In genomic region chr12:50400104-50400637, GRCh38 we compare ENCODE assay signal across 7 cellular contexts. TPM values are rescaled to one million over a fixed set of nuclear protein-coding genes. Genes with fewer than 3 reads are reported as not detected.
DNase-seq lines count a peak whose midpoint lies in the region; ATAC-seq and TF ChIP-seq lines count a peak whose summit lies in the region.

No MANE protein-coding gene starts in this region.

- peak; percentile 7 for ATAC-seq in GM18870 (IDR thresholded peaks at IDR 0.05; ENCODE audit: unreplicated experiment)
- no peak for ATAC-seq in lung (ENCODE audit: insufficient read depth, low FRiP score)
- ATAC-seq in GM19467 (IDR thresholded peaks at IDR 0.05; ENCODE audit: unreplicated experiment): no peak

- H3K27me3 ChIP-seq in lung (ENCODE audit: control insufficient read depth, insufficient read depth): no peaks in the 10 kb centered on the region

- in situ Hi-C loops in astrocyte of the cerebellum (cut with HindIII; ENCODE audit: low sequenced_read_pairs): loop anchor here (5.0 kb wide), 2 partner anchors 37 to 58 kb away; no protein-coding TSS in a partner anchor

- H3K27ac ChIP-seq in lung (ENCODE audit: low read depth in 1 of 2, low read length in 1 of 2): peak overlapping the region; percentile 84 to 86

- peak overlapping the region; percentile 92 for H3K4me3 ChIP-seq in astrocyte of the cerebellum (ENCODE audit: low read depth, low read length)
- peak overlapping the region; percentile 42 for H3K4me3 ChIP-seq in lung

- 35 to 38% methylated on average over 8 of the region's 8 CpGs for WGBS in lung, 2 donors

- no peak for TF ChIP-seq CTCF in astrocyte of the cerebellum (IDR thresholded peaks at IDR 0.05; ENCODE audit: low read depth, low read length, missing control alignments)
- no peak for TF ChIP-seq CTCF in lung (IDR thresholded peaks at IDR 0.05; ENCODE audit: control extremely low read depth, extremely low read depth)

- peak; percentile 60 for DNase-seq in LoVo (ENCODE audit: low spot score)
- DNase-seq in astrocyte of the cerebellum (ENCODE audit: low read depth): no peak
- DNase-seq in lung (ENCODE audit: low spot score): no peak
- DNase-seq in DMS153 treated with DMSO at 0.1 percent for 48 hours (lab: John Stamatoyannopoulos, UW; ENCODE audit: unreplicated experiment): no peak
- no peak for DNase-seq in SW 1271 (lab: John Stamatoyannopoulos, UW)

- H3K36me3 ChIP-seq in lung (ENCODE audit: control insufficient read depth in 2 of 2, insufficient read depth in 2 of 2, low read length in 2 of 2): no peaks in the 10 kb centered on the region

- H3K9me3 ChIP-seq in lung (ENCODE audit: control insufficient read depth in 2 of 2, insufficient read depth in 1 of 2, low read length in 1 of 2): no peaks in the 10 kb centered on the region

- peaks cover 2 to 3% of the 10 kb centered on the region in 2 donors for H3K4me1 ChIP-seq in lung (ENCODE audit: control insufficient read depth in 2 of 2, insufficient read depth in 2 of 2, low read length in 2 of 2)

RNA-seq across cellular contexts. Expression of gene LARP4, which starts 0.5 kb away (rescaled TPM):
- 10 to 100 TPM; 51.1 to 69.4 TPM for total RNA-seq in lung
- polyA plus RNA-seq in lung: 10 to 100 TPM; 10.9 to 13.5 TPM

RNA-seq across cellular contexts. Expression of gene FAM186A, which starts 3.8 kb away (rescaled TPM):
- total RNA-seq in lung: not detected
- not detected for polyA plus RNA-seq in lung
